14 cellular contexts compared by ENCODE assay signal in genomic region chr6:134394141-134394648, GRCh38.
"Had no signal": no experiment of that assay in that cellular context is flagged by ENCODE, and none has a peak within 500 bp of the region (broad histone marks: within the 10 kb centered on the region; RNA-seq: fewer than 3 reads in every experiment).

No MANE protein-coding gene starts in this region.

- H3K4me3 ChIP-seq: ascending aorta, coronary artery, esophagus muscularis mucosa, lower lobe of right lung, SK-N-MC, tibial nerve, uterus had no signal

- H3K4me1 Mint-ChIP-seq: nephron had no signal

- H3K27me3 ChIP-seq: ascending aorta, esophagus muscularis mucosa, tibial nerve, uterus had no signal

- ATAC-seq: lower lobe of right lung had no signal

- H3K27me3 Mint-ChIP-seq: activated CD4-positive, alpha-beta T cell treated with anti-CD3 and anti-CD28 coated beads, Interleukin-2, amount 10 ng/mL, durations not matched to agents 24 days and 14 days had no signal

- H3K9me3 ChIP-seq: ascending aorta, esophagus muscularis mucosa, lower lobe of right lung, tibial nerve, uterus had no signal

- H3K27ac ChIP-seq: ascending aorta, coronary artery, esophagus muscularis mucosa, lower lobe of right lung, SK-N-MC, tibial nerve, uterus had no signal

- H3K4me3 Mint-ChIP-seq: activated CD4-positive, alpha-beta T cell treated with anti-CD3 and anti-CD28 coated beads, Interleukin-2, amount 10 ng/mL, durations not matched to agents 24 days and 14 days; activated T-cell treated with anti-CD3 and anti-CD28 coated beads, Interleukin-2, amount 50 U/mL, for 4 hours; nephron had no signal

- DNase-seq: activated CD4-positive, alpha-beta T cell treated with anti-CD3 and anti-CD28 coated beads, Interleukin-2, amount 10 ng/mL, durations not matched to agents 24 days and 14 days; activated CD8-positive, alpha-beta memory T cell treated with anti-CD3 and anti-CD28 coated beads, Interleukin-2, amount 50 U/mL, for 4 hours; activated T-cell treated with anti-CD3 and anti-CD28 coated beads, Interleukin-2, amount 50 U/mL, for 4 hours; lower lobe of right lung; nucleus accumbens; retina; stimulated activated naive CD4-positive, alpha-beta T cell treated with Interleukin-2 at 50 U/mL for 16 hours; uterus had no signal

- H3K27ac Mint-ChIP-seq: activated CD4-positive, alpha-beta T cell treated with anti-CD3 and anti-CD28 coated beads, Interleukin-2, amount 10 ng/mL, durations not matched to agents 24 days and 14 days had no signal

- H3K36me3 ChIP-seq: ascending aorta, esophagus muscularis mucosa, lower lobe of right lung, tibial nerve, uterus had no signal

- H3K9me3 Mint-ChIP-seq: activated T-cell treated with anti-CD3 and anti-CD28 coated beads, Interleukin-2, amount 50 U/mL, for 4 hours; nephron had no signal

- H3K4me1 ChIP-seq: ascending aorta, esophagus muscularis mucosa, lower lobe of right lung, tibial nerve, uterus had no signal
